1 cellular context compared by ENCODE assay signal in the genomic region with DNA sequence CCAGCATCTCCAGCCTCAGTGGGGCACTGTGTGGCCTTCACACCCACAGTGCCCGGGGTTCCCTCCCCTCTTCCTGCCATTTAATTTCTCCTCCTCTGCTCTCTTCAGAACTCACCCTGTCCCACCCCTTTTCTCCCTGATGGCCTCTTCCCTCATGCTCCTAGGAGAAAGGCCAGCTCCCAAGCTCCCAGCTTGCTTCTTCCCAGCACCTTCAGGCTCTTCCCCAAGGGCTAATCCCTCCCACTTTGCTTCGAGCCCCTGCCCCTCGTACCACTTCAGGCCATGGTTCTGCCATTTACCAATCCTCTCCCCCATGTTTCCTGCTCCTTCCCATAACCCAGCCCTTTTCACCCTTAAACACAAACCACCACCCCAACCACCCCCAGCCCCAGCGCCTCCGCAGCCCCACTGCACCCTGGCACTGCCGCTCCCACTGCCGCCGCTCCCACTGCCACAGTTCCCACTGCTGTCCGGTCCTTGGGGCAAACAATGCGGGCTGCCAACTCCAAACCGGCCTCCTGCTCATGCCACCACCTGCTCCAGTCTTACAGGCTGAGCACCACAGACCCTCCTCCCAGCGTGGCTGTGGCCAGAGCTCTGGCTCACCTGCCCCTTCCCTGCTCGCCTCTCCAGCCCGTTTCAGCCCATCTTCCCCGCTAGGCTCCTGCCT.
TF ChIP-seq lines count a peak whose summit lies in the region.

No MANE protein-coding gene starts in this region.

TF ChIP-seq in A549, 52 proteins besides CTCF, POLR2A, EP300 and RAD21:
- TF ChIP-seq RNF2 (IDR thresholded peaks at IDR 0.05; ENCODE audit: borderline replicate concordance, low read depth) (no peak), NFE2L2 (conservative IDR thresholded peaks at IDR 0.05; ENCODE audit: low read length) (no peak), JUNB (IDR thresholded peaks at IDR 0.05) (no peak), ZFP36 (IDR thresholded peaks at IDR 0.05; ENCODE audit: borderline replicate concordance, partially characterized antibody) (no peak), ZC3H11A (IDR thresholded peaks at IDR 0.05) (no peak)
- TF ChIP-seq, protein P1, sequence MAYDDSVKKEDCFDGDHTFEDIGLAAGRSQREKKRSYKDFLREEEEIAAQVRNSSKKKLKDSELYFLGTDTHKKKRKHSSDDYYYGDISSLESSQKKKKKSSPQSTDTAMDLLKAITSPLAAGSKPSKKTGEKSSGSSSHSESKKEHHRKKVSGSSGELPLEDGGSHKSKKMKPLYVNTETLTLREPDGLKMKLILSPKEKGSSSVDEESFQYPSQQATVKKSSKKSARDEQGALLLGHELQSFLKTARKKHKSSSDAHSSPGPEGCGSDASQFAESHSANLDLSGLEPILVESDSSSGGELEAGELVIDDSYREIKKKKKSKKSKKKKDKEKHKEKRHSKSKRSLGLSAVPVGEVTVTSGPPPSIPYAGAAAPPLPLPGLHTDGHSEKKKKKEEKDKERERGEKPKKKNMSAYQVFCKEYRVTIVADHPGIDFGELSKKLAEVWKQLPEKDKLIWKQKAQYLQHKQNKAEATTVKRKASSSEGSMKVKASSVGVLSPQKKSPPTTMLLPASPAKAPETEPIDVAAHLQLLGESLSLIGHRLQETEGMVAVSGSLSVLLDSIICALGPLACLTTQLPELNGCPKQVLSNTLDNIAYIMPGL (CRISPR knock-in tag; IDR thresholded peaks at IDR 0.05; ENCODE audit: borderline replicate concordance) = no peak
- TF ChIP-seq, protein P2, sequence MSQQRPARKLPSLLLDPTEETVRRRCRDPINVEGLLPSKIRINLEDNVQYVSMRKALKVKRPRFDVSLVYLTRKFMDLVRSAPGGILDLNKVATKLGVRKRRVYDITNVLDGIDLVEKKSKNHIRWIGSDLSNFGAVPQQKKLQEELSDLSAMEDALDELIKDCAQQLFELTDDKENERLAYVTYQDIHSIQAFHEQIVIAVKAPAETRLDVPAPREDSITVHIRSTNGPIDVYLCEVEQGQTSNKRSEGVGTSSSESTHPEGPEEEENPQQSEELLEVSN (IDR thresholded peaks at IDR 0.05; ENCODE audit: borderline replicate concordance, low read depth) = no peak
